17 cellular contexts compared by ENCODE assay signal in the genomic region with DNA sequence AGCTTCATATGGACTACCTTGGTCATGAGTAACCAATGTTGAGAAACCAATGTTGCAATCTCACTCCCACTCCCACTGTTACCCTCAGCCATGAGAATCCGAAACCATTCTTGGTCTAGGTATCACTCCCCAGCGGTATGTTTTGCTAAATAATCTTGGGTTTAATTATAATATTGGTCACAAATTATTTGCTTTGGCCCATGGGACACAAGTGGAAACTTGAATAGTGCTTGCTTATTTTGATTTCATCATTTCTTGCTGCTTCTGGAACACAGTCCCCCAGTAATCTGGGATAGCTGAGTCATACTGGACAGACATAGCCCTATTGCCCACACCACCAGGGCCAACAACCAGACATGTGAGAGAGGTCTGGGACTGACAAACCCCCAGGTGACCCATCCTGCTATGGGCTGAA.
"Had no signal": no experiment of that assay in that cellular context is flagged by ENCODE, and none has a peak within 500 bp of the region (broad histone marks: within the 10 kb centered on the region; RNA-seq: fewer than 3 reads in every experiment).

No MANE protein-coding gene starts in this region.

- FAIRE-seq: endometrium, frontal cortex, kidney, pancreas, small intestine had no signal

- H3K27me3 ChIP-seq: esophagus muscularis mucosa, heart right ventricle, neural progenitor cell, pancreas had no signal

- H3K4me1 ChIP-seq: esophagus muscularis mucosa, neural progenitor cell, pancreas had no signal

- H3K4me3 ChIP-seq: esophagus muscularis mucosa, heart right ventricle, neural progenitor cell, pancreas had no signal

- H3K36me3 ChIP-seq: esophagus muscularis mucosa, heart right ventricle, neural progenitor cell, pancreas had no signal

- DNase-seq: activated CD4-positive, alpha-beta T cell treated with anti-CD3 and anti-CD28 coated beads, Interleukin-2, amount 50 U/mL, for 4 hours; activated effector memory CD4-positive, alpha-beta T cell treated with anti-CD3 and anti-CD28 coated beads, Interleukin-2, amount 50 U/mL, for 16 hours; activated T-cell treated with anti-CD3 and anti-CD28 coated beads, Interleukin-2, amount 50 U/mL, for 4 hours; heart right ventricle; kidney; midbrain; pancreas; SIG-M5; small intestine; trophoblast cell had no signal

- H3K9ac ChIP-seq: neural progenitor cell had no signal

- H3K36me3 Mint-ChIP-seq: activated naive CD8-positive, alpha-beta T cell; neural progenitor cell; stimulated activated effector memory CD8-positive, alpha-beta T cell treated with anti-CD3 and anti-CD28 coated beads, Interleukin-12 subunit alpha, Interleukin-12 subunit beta, amount 100 ng/mL, for 72 hours had no signal

- H2AFZ ChIP-seq: neural progenitor cell had no signal

- H3K4me3 Mint-ChIP-seq: activated naive CD8-positive, alpha-beta T cell; activated T-cell treated with anti-CD3 and anti-CD28 coated beads, Interleukin-2, amount 50 U/mL, for 4 hours; neural progenitor cell; stimulated activated effector memory CD8-positive, alpha-beta T cell treated with anti-CD3 and anti-CD28 coated beads, Interleukin-12 subunit alpha, Interleukin-12 subunit beta, amount 100 ng/mL, for 72 hours; T-helper 2 cell treated with Interferon-gamma antibody and Interleukin-4, amounts not matched to agents 5 μg/mL and 100 μg/mL, for 36 hours had no signal

- ATAC-seq: activated T-cell treated with anti-CD3 and anti-CD28 coated beads, Interleukin-2, amount 50 U/mL, for 4 hours; stimulated activated effector memory CD8-positive, alpha-beta T cell treated with anti-CD3 and anti-CD28 coated beads, Interleukin-12 subunit alpha, Interleukin-12 subunit beta, amount 100 ng/mL, for 72 hours had no signal

- H3K9me3 Mint-ChIP-seq: neural progenitor cell; T-helper 2 cell treated with Interferon-gamma antibody and Interleukin-4, amounts not matched to agents 5 μg/mL and 100 μg/mL, for 36 hours had no signal

- H3K4me1 Mint-ChIP-seq: neural progenitor cell; stimulated activated effector memory CD8-positive, alpha-beta T cell treated with anti-CD3 and anti-CD28 coated beads, Interleukin-12 subunit alpha, Interleukin-12 subunit beta, amount 100 ng/mL, for 72 hours had no signal

- H3K27ac Mint-ChIP-seq: activated naive CD8-positive, alpha-beta T cell; neural progenitor cell; stimulated activated effector memory CD8-positive, alpha-beta T cell treated with anti-CD3 and anti-CD28 coated beads, Interleukin-12 subunit alpha, Interleukin-12 subunit beta, amount 100 ng/mL, for 72 hours; T-helper 2 cell treated with Interferon-gamma antibody and Interleukin-4, amounts not matched to agents 5 μg/mL and 100 μg/mL, for 36 hours had no signal

- H3K4me2 ChIP-seq: neural progenitor cell had no signal

- H3K9me3 ChIP-seq: pancreas had no signal

- H3K27ac ChIP-seq: esophagus muscularis mucosa, neural progenitor cell, pancreas had no signal
